ENCODE assay signal across 1 cellular context in genomic region chr19:1258161-1258492, GRCh38.
TF ChIP-seq lines count a peak whose summit lies in the region.

No MANE protein-coding gene starts in this region.

TF ChIP-seq in IMR-90, 13 proteins besides CTCF, POLR2A, EP300 and RAD21 (continued from another document):
- no peak for TF ChIP-seq MXI1 (IDR thresholded peaks at IDR 0.05; ENCODE audit: borderline replicate concordance, low read depth, low read length)
- no peak for TF ChIP-seq RFX5 (IDR thresholded peaks at IDR 0.05; ENCODE audit: low read depth, low read length)
- TF ChIP-seq SMC3 (IDR thresholded peaks at IDR 0.05; ENCODE audit: low read depth, low read length) = no peak
- no peak for TF ChIP-seq CEBPB (IDR thresholded peaks at IDR 0.05; ENCODE audit: low read depth, low read length)
- TF ChIP-seq, protein P1, sequence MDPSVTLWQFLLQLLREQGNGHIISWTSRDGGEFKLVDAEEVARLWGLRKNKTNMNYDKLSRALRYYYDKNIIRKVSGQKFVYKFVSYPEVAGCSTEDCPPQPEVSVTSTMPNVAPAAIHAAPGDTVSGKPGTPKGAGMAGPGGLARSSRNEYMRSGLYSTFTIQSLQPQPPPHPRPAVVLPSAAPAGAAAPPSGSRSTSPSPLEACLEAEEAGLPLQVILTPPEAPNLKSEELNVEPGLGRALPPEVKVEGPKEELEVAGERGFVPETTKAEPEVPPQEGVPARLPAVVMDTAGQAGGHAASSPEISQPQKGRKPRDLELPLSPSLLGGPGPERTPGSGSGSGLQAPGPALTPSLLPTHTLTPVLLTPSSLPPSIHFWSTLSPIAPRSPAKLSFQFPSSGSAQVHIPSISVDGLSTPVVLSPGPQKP (IDR thresholded peaks at IDR 0.05; ENCODE audit: borderline replicate concordance, low read depth, low read length) = no peak
- TF ChIP-seq MAFK (IDR thresholded peaks at IDR 0.05; ENCODE audit: low read depth, low read length) = no peak
- no peak for TF ChIP-seq MAZ (IDR thresholded peaks at IDR 0.05; ENCODE audit: borderline replicate concordance, low read depth, low read length)
